In the genomic region with DNA sequence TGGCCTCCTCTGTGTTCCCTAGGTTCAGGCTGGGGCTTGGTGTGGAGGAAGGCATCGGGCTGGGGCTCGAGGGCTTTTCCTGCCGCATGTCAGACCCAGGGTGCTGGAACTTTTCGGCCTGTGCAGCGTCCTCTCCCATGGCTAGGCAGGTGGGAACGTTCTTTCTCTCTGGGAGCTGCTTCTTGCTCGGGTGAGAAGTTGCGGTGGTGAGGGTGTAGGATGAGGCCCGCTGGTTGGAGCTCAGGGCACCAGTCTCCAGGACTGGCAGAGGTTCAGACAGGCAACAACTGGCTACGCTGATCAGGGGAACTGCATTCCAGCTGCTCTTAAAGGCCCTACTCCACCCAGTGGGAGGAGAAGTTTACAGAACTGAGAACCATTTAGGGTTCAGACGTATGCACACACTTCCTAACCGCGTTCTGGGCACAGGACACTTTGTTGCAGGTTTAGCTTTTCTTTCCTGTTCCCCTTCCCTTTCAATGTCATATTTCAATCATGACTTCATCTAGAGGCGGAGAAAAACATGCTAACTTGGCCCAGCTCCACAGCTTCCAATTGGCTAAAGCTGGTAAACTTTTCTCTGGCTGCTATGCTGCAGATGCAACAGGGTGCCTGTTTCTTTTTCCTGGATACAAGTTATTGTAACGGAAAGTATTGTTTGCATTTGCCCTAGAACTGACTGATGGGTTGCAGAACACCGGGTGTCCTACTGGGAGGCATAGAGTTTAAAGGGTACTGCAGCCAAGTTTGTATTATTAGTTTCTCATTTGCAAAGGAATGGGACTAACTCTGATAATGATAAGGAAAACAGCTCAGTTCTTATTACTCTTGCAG, we compare ENCODE assay signal across 8 cellular contexts. TPM values are rescaled to one million over a fixed set of nuclear protein-coding genes. Genes with fewer than 3 reads are reported as not detected.
DNase-seq lines count a peak whose midpoint lies in the region; ATAC-seq, FAIRE-seq and TF ChIP-seq lines count a peak whose summit lies in the region.

A gene with protein sequence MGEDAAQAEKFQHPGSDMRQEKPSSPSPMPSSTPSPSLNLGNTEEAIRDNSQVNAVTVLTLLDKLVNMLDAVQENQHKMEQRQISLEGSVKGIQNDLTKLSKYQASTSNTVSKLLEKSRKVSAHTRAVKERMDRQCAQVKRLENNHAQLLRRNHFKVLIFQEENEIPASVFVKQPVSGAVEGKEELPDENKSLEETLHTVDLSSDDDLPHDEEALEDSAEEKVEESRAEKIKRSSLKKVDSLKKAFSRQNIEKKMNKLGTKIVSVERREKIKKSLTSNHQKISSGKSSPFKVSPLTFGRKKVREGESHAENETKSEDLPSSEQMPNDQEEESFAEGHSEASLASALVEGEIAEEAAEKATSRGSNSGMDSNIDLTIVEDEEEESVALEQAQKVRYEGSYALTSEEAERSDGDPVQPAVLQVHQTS (minus strand): TSS at position 302 of the 834 bp plus-strand sequence. CDS start 163 bp downstream, at position 139.

- H3K4me1 ChIP-seq in heart right ventricle (peaks cover 10 to 54% (median 42%) of the 10 kb centered on the region in 9 donors), skeletal muscle satellite cell (ENCODE audit: control insufficient read depth, insufficient read depth, low read length) (peaks cover 40% of the 10 kb centered on the region)

- H3K9me3 ChIP-seq in heart right ventricle = no peaks in the 10 kb centered on the region
- H3K9me3 ChIP-seq in skeletal muscle satellite cell (replicated peaks; ENCODE audit: low read length) = no peaks in the 10 kb centered on the region

- H3K27me3 ChIP-seq in heart right ventricle = no peaks in the 10 kb centered on the region
- no peaks in the 10 kb centered on the region for H3K27me3 ChIP-seq in skeletal muscle satellite cell (ENCODE audit: control insufficient read depth, insufficient read depth, low read length)

- TF ChIP-seq CTCF in WI38 (IDR thresholded peaks at IDR 0.05; ENCODE audit: low read depth, low read length) (no peak), heart right ventricle (IDR thresholded peaks at IDR 0.05) (peak in 3 of 9 donors; percentile 16 to 23 (median 17))

- DNase-seq in AG08395 (ENCODE audit: low spot score) (peak; percentile 71), H54 (ENCODE audit: insufficient read length, low spot score) (peak; percentile 47), heart right ventricle (peak; percentile 50 to 88), NK-92 (lab: John Stamatoyannopoulos, UW; ENCODE audit: unreplicated experiment) (no peak), activated gamma-delta T cell (lab: John Stamatoyannopoulos, UW) (no peak), NCI-H2107 treated with DMSO at 0.1 percent for 48 hours (lab: John Stamatoyannopoulos, UW; ENCODE audit: unreplicated experiment) (no peak)

- peak; percentile 95 for FAIRE-seq in H54 (lab: Jason Lieb, UNC)

- intact Hi-C loops in heart right ventricle (cut with DNase I) = loop anchor here in 5 of 10 donors (2.0 to 10.0 kb wide), 5 partner anchors 20 to 180 kb away; no protein-coding TSS in a partner anchor

- WGBS in heart right ventricle, 2 donors = 2 to 4% methylated on average over 16 of the region's 16 CpGs

- ATAC-seq in heart right ventricle = peak; percentile 79 to 92 (median 88)

- peak within 1 kb of the TSS; percentile 87 to 97 (median 94) for H3K27ac ChIP-seq in heart right ventricle

- peak; percentile 54 for TF ChIP-seq POLR2A in H54 (IDR thresholded peaks at IDR 0.05; ENCODE audit: low read depth, low read length)

- H3K9ac ChIP-seq in skeletal muscle satellite cell (ENCODE audit: low read depth, low read length) = peak within 1 kb of the TSS; percentile 80

- H3K4me3 ChIP-seq in WI38 (ENCODE audit: low read depth, low read length) = peak within 1 kb of the TSS; percentile 82
- peak within 1 kb of the TSS; percentile 62 to 81 (median 76) for H3K4me3 ChIP-seq in heart right ventricle
- H3K4me3 ChIP-seq in skeletal muscle satellite cell (ENCODE audit: low read length) = peak within 1 kb of the TSS; percentile 78

- H3K4me2 ChIP-seq in skeletal muscle satellite cell (ENCODE audit: low read length) = peak within 1 kb of the TSS; percentile 91

- H3K36me3 ChIP-seq in heart right ventricle (peaks cover 0 to 11% (median 0%) of the 10 kb centered on the region in 9 donors), skeletal muscle satellite cell (ENCODE audit: insufficient read depth, low read length) (peaks cover 3% of the 10 kb centered on the region)

RNA-seq across cellular contexts. Expression of the gene that starts here (rescaled TPM):
- 100 to 1,000 TPM in 5 of 10 donors, 10 to 100 TPM in 5; 73.5 to 126 (median 101) TPM for total RNA-seq in heart right ventricle
- 10 to 100 TPM; 31.5 to 38.6 TPM for polyA plus RNA-seq in heart right ventricle
- 19.8 and 32.8 TPM in 2 replicates for total RNA-seq in skeletal muscle satellite cell (2012; rRNA removed)

Comparison
In these comparisons a context has a peak if more than half of its experiments do, and no peak if none do; other contexts are left out.
1. DNase-seq: peak in AG08395 (single experiment), H54 (single experiment) and heart right ventricle (2 of 2); none in NK-92 (single experiment), activated gamma-delta T cell (single experiment) and NCI-H2107 treated with DMSO at 0.1 percent for 48 hours (single experiment).
2. Peak in every context shown above with its lines, with median percentiles within 50 percentile points of each other: H3K4me3 ChIP-seq.